In the genomic region with DNA sequence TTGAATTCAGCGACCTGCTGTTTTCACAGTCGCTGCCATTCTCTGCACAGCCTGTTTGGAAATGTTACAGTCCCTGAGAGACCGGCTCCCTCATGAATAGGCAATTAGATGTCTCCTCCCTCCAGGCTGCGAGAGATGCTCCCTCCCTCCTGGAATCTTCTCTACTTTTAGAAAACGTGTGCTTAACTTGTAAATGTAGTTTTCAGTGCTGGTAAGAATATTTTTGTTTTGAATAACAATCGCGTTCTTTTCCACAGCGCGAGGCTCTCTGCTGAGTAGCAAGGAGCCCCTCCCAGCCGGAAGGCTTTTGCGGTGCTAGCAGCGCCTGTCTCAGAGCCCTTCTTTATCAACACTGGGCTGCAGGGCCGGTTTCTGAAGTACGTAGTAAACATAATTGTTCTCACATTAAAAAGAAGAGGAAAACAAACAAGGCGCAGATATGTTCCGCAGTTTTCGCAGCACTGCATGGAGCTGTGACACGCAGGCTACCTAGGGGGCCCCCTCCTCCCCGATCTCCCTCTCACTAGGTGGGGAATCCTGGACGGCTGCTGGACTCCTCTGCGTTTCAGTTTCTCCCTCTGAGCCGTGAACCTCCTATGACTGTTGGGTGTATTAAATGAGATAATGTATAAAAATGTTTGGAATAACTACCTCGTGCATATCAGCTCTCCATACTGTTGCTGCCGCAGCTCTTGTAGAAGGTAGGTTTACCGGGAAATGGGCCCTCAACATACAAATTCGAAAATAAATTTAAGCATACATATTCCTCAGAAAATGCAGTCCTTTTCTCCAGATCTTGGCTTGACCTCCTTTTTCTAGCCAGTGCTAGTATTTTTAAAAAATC, we compare ENCODE assay signal across 7 cellular contexts.
DNase-seq lines count a peak whose midpoint lies in the region; ATAC-seq and FAIRE-seq lines count a peak whose summit lies in the region.

No MANE protein-coding gene starts in this region.

- H3K27ac ChIP-seq in iPS DF 6.9 (ENCODE audit: low read length), result no peak overlapping the region
- H3K27ac ChIP-seq in small intestine (ENCODE audit: low read depth in 1 of 2, low read length in 1 of 2), result no peak overlapping the region

- H3K4me3 Mint-ChIP-seq in activated CD4-positive, alpha-beta memory T cell treated with anti-CD3 and anti-CD28 coated beads, Interleukin-2, amount 10 ng/mL, durations not matched to agents 7 days and 5 days, result no peak overlapping the region

- no peaks in the 10 kb centered on the region for H3K9me3 ChIP-seq in iPS DF 6.9 (ENCODE audit: control insufficient read depth, insufficient read depth, low read length)
- no peaks in the 10 kb centered on the region for H3K9me3 ChIP-seq in small intestine (ENCODE audit: control insufficient read depth, low read depth)

- H3K27me3 Mint-ChIP-seq in activated CD4-positive, alpha-beta memory T cell treated with anti-CD3 and anti-CD28 coated beads, Interleukin-2, amount 10 ng/mL, durations not matched to agents 7 days and 5 days, result peaks cover 2% of the 10 kb centered on the region

- H3K27me3 ChIP-seq in iPS DF 6.9 (ENCODE audit: control insufficient read depth, insufficient read depth, low read length), result no peaks in the 10 kb centered on the region
- H3K27me3 ChIP-seq in small intestine (ENCODE audit: control insufficient read depth in 2 of 2, insufficient read depth in 2 of 2, low read length in 2 of 2), result peaks cover 0 to 7% of the 10 kb centered on the region in 2 donors

- CTCF ChIA-PET in activated CD4-positive, alpha-beta memory T cell treated with anti-CD3 and anti-CD28 coated beads, Interleukin-2, amount 10 ng/mL, durations not matched to agents 7 days and 5 days (lab: Charles Lee), result no interaction called here

- no peaks in the 10 kb centered on the region for H3K4me1 Mint-ChIP-seq in activated CD4-positive, alpha-beta memory T cell treated with anti-CD3 and anti-CD28 coated beads, Interleukin-2, amount 10 ng/mL, durations not matched to agents 7 days and 5 days

- H3K4me1 ChIP-seq in iPS DF 6.9 (ENCODE audit: control insufficient read depth, insufficient read depth, low read length) (no peaks in the 10 kb centered on the region), small intestine (ENCODE audit: control insufficient read depth in 2 of 2, insufficient read depth in 1 of 2, low read depth in 1 of 2, low read length in 1 of 2) (no peaks in the 10 kb centered on the region)

- DNase-seq in activated CD4-positive, alpha-beta memory T cell treated with anti-CD3 and anti-CD28 coated beads, Interleukin-2, amount 10 ng/mL, durations not matched to agents 7 days and 5 days, result peak; percentile 22
- DNase-seq in iPS DF 6.9 (ENCODE audit: low read depth, low spot score), result no peak
- DNase-seq in small intestine, result peak; percentile 12
- no peak for DNase-seq in HUDEP-2 (lab: John Stamatoyannopoulos, UW; ENCODE audit: unreplicated experiment in 76 of 76)
- DNase-seq in NCI-H446 treated with DMSO at 0.1 percent for 48 hours (lab: John Stamatoyannopoulos, UW), result no peak

- H3K36me3 Mint-ChIP-seq in activated CD4-positive, alpha-beta memory T cell treated with anti-CD3 and anti-CD28 coated beads, Interleukin-2, amount 10 ng/mL, durations not matched to agents 7 days and 5 days (ENCODE audit: low read depth), result no peaks in the 10 kb centered on the region

- H3K36me3 ChIP-seq in iPS DF 6.9 (ENCODE audit: control insufficient read depth, insufficient read depth, low read length) (no peaks in the 10 kb centered on the region), small intestine (ENCODE audit: control insufficient read depth in 2 of 2, insufficient read depth in 2 of 2, low read length in 2 of 2) (no peaks in the 10 kb centered on the region)

- ATAC-seq in GM18511 (IDR thresholded peaks at IDR 0.05; ENCODE audit: unreplicated experiment) (peak; percentile 84), HG03520 (IDR thresholded peaks at IDR 0.05; ENCODE audit: unreplicated experiment) (peak; percentile 56)

- FAIRE-seq in small intestine (lab: Jason Lieb, UNC), result no peak

- WGBS in iPS DF 6.9 (ENCODE audit: insufficient coverage, insufficient read length), result no CpG with 5 or more reads among the region's 26 CpGs
- 11 to 12% (median 11%) methylated on average over 26 of the region's 26 CpGs for WGBS in small intestine, 3 donors

- H3K4me3 ChIP-seq in iPS DF 6.9 (ENCODE audit: low read length), result peak overlapping the region; percentile 49; the same call in 1 of the 2 replicates
- peak overlapping the region in 1 of 2 donors; percentile 7 for H3K4me3 ChIP-seq in small intestine (ENCODE audit: low read depth in 1 of 2, low read length in 2 of 2)

- H3K27ac Mint-ChIP-seq in activated CD4-positive, alpha-beta memory T cell treated with anti-CD3 and anti-CD28 coated beads, Interleukin-2, amount 10 ng/mL, durations not matched to agents 7 days and 5 days, result no peak overlapping the region

- POLR2A ChIA-PET in activated CD4-positive, alpha-beta memory T cell treated with anti-CD3 and anti-CD28 coated beads, Interleukin-2, amount 10 ng/mL, durations not matched to agents 7 days and 5 days (lab: Charles Lee), result no interaction called here

- no peaks in the 10 kb centered on the region for H3K9me3 Mint-ChIP-seq in activated CD4-positive, alpha-beta memory T cell treated with anti-CD3 and anti-CD28 coated beads, Interleukin-2, amount 10 ng/mL, durations not matched to agents 7 days and 5 days

Comparison
In these comparisons a context has a peak if more than half of its experiments do, and no peak if none do; other contexts are left out.
1. DNase-seq: peak in activated CD4-positive, alpha-beta memory T cell treated with anti-CD3 and anti-CD28 coated beads, Interleukin-2, amount 10 ng/mL, durations not matched to agents 7 days and 5 days (single experiment) and small intestine (single experiment); none in iPS DF 6.9 (single experiment), HUDEP-2 (0 of 76) and NCI-H446 treated with DMSO at 0.1 percent for 48 hours (single experiment).